In the genomic region with DNA sequence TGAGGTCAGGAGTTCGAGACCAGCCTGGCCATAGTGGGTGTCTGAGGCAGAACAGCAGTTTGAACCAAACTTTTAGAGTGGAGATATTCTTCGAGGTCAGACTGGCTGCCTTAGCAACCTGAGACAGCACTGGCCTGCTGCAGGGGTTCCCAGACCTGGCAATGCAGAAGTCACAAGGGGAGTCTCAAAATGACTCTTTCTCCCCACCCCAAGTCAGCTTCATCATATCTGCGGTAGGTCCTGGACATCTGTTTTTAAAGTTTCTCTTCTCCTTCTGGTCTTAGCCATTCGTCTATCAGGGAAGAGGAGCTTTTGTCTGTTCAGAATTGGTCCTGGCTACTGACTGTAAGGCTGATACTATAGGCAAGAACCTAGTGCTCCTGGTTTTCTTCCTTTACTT, we compare ENCODE assay signal across 15 cellular contexts.
"Had no signal": no experiment of that assay in that cellular context is flagged by ENCODE, and none has a peak within 500 bp of the region (broad histone marks: within the 10 kb centered on the region; RNA-seq: fewer than 3 reads in every experiment).

No MANE protein-coding gene starts in this region.

- H3K36me3 ChIP-seq: brain microvascular endothelial cell, WERI-Rb-1 had no signal

- H3K27me3 ChIP-seq: brain microvascular endothelial cell, testis had no signal

- H3K9me3 ChIP-seq: psoas muscle, testis had no signal

- H3K4me1 ChIP-seq: psoas muscle, testis had no signal

- ATAC-seq: activated CD4-positive, alpha-beta T cell treated with anti-CD3 and anti-CD28 coated beads for 36 hours; naive thymus-derived CD8-positive, alpha-beta T cell; psoas muscle; sciatic nerve had no signal

- DNase-seq: activated CD4-positive, alpha-beta memory T cell treated with anti-CD3 and anti-CD28 coated beads, Interleukin-2, amount 10 ng/mL, durations not matched to agents 7 days and 5 days; activated CD4-positive, alpha-beta T cell treated with anti-CD3 and anti-CD28 coated beads for 36 hours; activated gamma-delta T cell treated with Interleukin-2 at 50 U/mL for 16 hours; activated naive CD8-positive, alpha-beta T cell treated with anti-CD3 and anti-CD28 coated beads for 36 hours; activated T-cell treated with anti-CD3 and anti-CD28 coated beads, Interleukin-2, amount 50 U/mL, for 48 hours; brain microvascular endothelial cell; endodermal cell; erythroblast; hippocampal formation; midbrain; naive thymus-derived CD8-positive, alpha-beta T cell; psoas muscle; testis; WERI-Rb-1 had no signal

- H3K4me3 ChIP-seq: psoas muscle, testis had no signal

- H3K27ac ChIP-seq: brain microvascular endothelial cell, psoas muscle, testis, WERI-Rb-1 had no signal
